In the genomic region with DNA sequence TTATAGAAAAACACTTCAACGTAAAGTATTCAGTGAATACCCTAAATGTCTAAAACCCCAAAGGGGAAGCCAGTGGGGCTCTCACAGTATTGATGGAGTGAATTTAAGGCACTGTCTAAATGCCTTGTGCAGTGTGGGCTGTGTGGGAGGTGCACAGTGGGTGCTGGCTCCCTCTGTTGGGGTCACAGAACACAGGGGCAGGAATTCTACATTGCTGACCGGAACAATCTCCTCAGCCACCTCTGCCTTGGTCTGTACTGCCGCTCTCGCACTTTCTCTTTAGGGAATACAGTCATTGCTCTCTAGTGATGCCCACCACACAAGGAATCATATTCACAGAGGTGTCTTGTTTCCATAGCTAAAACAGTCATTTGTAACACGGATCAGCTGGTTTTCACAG, we compare ENCODE assay signal across 24 cellular contexts. TPM values are rescaled to one million over a fixed set of nuclear protein-coding genes. Genes with fewer than 3 reads are reported as not detected.
DNase-seq lines count a peak whose midpoint lies in the region; ATAC-seq and TF ChIP-seq lines count a peak whose summit lies in the region.
"Had no signal": no experiment of that assay in that cellular context is flagged by ENCODE, and none has a peak within 500 bp of the region (broad histone marks: within the 10 kb centered on the region; RNA-seq: fewer than 3 reads in every experiment).

No MANE protein-coding gene starts in this region.

- no peak overlapping the region for H2BK12ac ChIP-seq in mesenchymal stem cell (ENCODE audit: low read length in 2 of 2)

- no peak overlapping the region for H4K91ac ChIP-seq in mesenchymal stem cell (ENCODE audit: low read length)

- no peaks in the 10 kb centered on the region for H3K36me3 ChIP-seq in GM06990 (ENCODE audit: control insufficient read depth, insufficient read depth, low read length)
- H3K36me3 ChIP-seq in Loucy (ENCODE audit: insufficient read depth, low read length) = no peaks in the 10 kb centered on the region
- no peaks in the 10 kb centered on the region for H3K36me3 ChIP-seq in brain microvascular endothelial cell (replicated peaks)
- no peaks in the 10 kb centered on the region for H3K36me3 ChIP-seq in mesenchymal stem cell (ENCODE audit: control insufficient read depth in 1 of 2, insufficient read depth in 2 of 2, low read depth in 1 of 2, low read length in 2 of 2)
- H3K36me3 ChIP-seq: heart right ventricle, left lung had no signal

- no peak overlapping the region for H2BK5ac ChIP-seq in mesenchymal stem cell (ENCODE audit: low read depth, low read length, poor library complexity, severe bottlenecking)

- no peak overlapping the region for H3K4me2 ChIP-seq in Loucy (ENCODE audit: low read depth, low read length, poor library complexity, severe bottlenecking)
- no peak overlapping the region for H3K4me2 ChIP-seq in mesenchymal stem cell (ENCODE audit: low read length, poor library complexity, severe bottlenecking)

- no peaks in the 10 kb centered on the region for H3F3A ChIP-seq in Loucy (ENCODE audit: low read depth)

- no peak overlapping the region for H3K14ac ChIP-seq in mesenchymal stem cell (ENCODE audit: low read length in 2 of 2)

- no peak overlapping the region for H2AFZ ChIP-seq in Loucy (ENCODE audit: low read length)
- H2AFZ ChIP-seq in mesenchymal stem cell (ENCODE audit: low read depth, low read length) = no peak overlapping the region

- H2BK120ac ChIP-seq in mesenchymal stem cell (ENCODE audit: low read depth, low read length) = no peak overlapping the region

- H3K9me2 ChIP-seq in Loucy (replicated peaks; ENCODE audit: low read depth, low read length) = no peaks in the 10 kb centered on the region

- H2AK5ac ChIP-seq in mesenchymal stem cell (ENCODE audit: low read length, severe bottlenecking) = no peak overlapping the region

- H3K79me2 ChIP-seq in Loucy (ENCODE audit: insufficient read depth, low read length) = peaks cover 40% of the 10 kb centered on the region

- H3K4me1 ChIP-seq in Loucy (ENCODE audit: insufficient read depth, low read length, poor library complexity, severe bottlenecking) (peaks cover 12% of the 10 kb centered on the region), mesenchymal stem cell (ENCODE audit: control insufficient read depth, insufficient read depth, low read depth, low read length) (peaks cover 30% of the 10 kb centered on the region)

- no peak for DNase-seq in GM06990 (ENCODE audit: extremely low read depth, insufficient read length)
- no peak for DNase-seq in brain microvascular endothelial cell
- peak; percentile 26 for DNase-seq in mesenchymal stem cell
- no peak for DNase-seq in NCI-H226
- DNase-seq in NCI-H524 (lab: John Stamatoyannopoulos, UW) = no peak
- DNase-seq: activated CD4-positive, CD25-positive, alpha-beta regulatory T cell treated with anti-CD3 and anti-CD28 coated beads, Interleukin-2, amount 50 U/mL, for 72 hours; activated CD8-positive, alpha-beta memory T cell treated with anti-CD3 and anti-CD28 coated beads for 24 hours; activated naive CD4-positive, alpha-beta T cell treated with Interleukin-2 at 50 U/mL for 16 hours; activated T-cell treated with anti-CD3 and anti-CD28 coated beads, Interleukin-2, amount 50 U/mL, for 4 hours; heart right ventricle; left lung; NCI-H1092 treated with DMSO at 0.1 percent for 48 hours; NCI-H1930; NCI-H446; NK-92 treated with Interleukin-12 subunit alpha and Interleukin-12 subunit beta, amount 100 ng/mL, for 24 hours; psoas muscle; stimulated activated CD4-positive, alpha-beta T cell treated with anti-CD3 and anti-CD28 coated beads, Interleukin-2, amount 100 ng/mL, for 24 hours; T1000; testis had no signal

- ATAC-seq in GM18519 (IDR thresholded peaks at IDR 0.05; ENCODE audit: low FRiP score, unreplicated experiment) (no peak), GM18858 (IDR thresholded peaks at IDR 0.05; ENCODE audit: unreplicated experiment) (no peak)
- ATAC-seq: activated T-cell treated with anti-CD3 and anti-CD28 coated beads, Interleukin-2, amount 50 U/mL, for 4 hours; heart right ventricle; left lung; psoas muscle; stimulated activated memory B cell treated with anti-CD40 and anti-IgM and Interleukin-4, amounts not matched to agents 10 μg/mL and 1 μg/mL and 100 μg/mL, for 72 hours had no signal

- no peaks in the 10 kb centered on the region for H4K20me1 ChIP-seq in Loucy (ENCODE audit: insufficient read depth, low read length, poor library complexity, severe bottlenecking)

- H3K23ac ChIP-seq in mesenchymal stem cell (ENCODE audit: low read length in 2 of 2) = no peak overlapping the region

- WGBS in mesenchymal stem cell = 92% methylated on average over 4 of the region's 5 CpGs

- TF ChIP-seq CTCF in GM06990 (IDR thresholded peaks at IDR 0.05; ENCODE audit: insufficient read depth, low read length, poor library complexity, severe bottlenecking) (peak; percentile 19), Loucy (conservative IDR thresholded peaks at IDR 0.05; ENCODE audit: low read length) (peak; percentile 33; the same call in 1 of the 2 replicates), brain microvascular endothelial cell (IDR thresholded peaks at IDR 0.05; ENCODE audit: low read depth, low read length, missing control alignments) (peak; percentile 38)

- H3K18ac ChIP-seq in mesenchymal stem cell (ENCODE audit: low read depth in 1 of 2, low read length in 2 of 2) = peak overlapping the region in 1 of 2 experiments; percentile 47

- H3K27me3 ChIP-seq in GM06990 (replicated peaks; ENCODE audit: control insufficient read depth, insufficient read depth, low read length) (no peaks in the 10 kb centered on the region), Loucy (ENCODE audit: insufficient read depth, low read length, poor library complexity, severe bottlenecking) (no peaks in the 10 kb centered on the region), brain microvascular endothelial cell (replicated peaks) (no peaks in the 10 kb centered on the region), mesenchymal stem cell (ENCODE audit: control insufficient read depth in 1 of 2, insufficient read depth in 1 of 2, low read length in 2 of 2) (no peaks in the 10 kb centered on the region)
- H3K27me3 ChIP-seq: heart right ventricle, left lung, testis had no signal

- no peak overlapping the region for H4K8ac ChIP-seq in mesenchymal stem cell (ENCODE audit: low read length)

- no peak overlapping the region for H2BK15ac ChIP-seq in mesenchymal stem cell (ENCODE audit: low read depth, poor library complexity, severe bottlenecking)

- in situ Hi-C loops in brain microvascular endothelial cell (cut with HindIII; ENCODE audit: low pct_ligation_motif_present, low sequenced_read_pairs) = no loop called here

- H3K79me1 ChIP-seq in mesenchymal stem cell (replicated peaks; ENCODE audit: low read length, poor library complexity, severe bottlenecking) = peaks cover 21% of the 10 kb centered on the region

- no peak overlapping the region for H3K4me3 ChIP-seq in GM06990 (replicated peaks; ENCODE audit: low read depth, low read length)
- no peak overlapping the region for H3K4me3 ChIP-seq in Loucy (ENCODE audit: low read length, poor library complexity, severe bottlenecking)
- H3K4me3 ChIP-seq in brain microvascular endothelial cell (ENCODE audit: low read depth, low read length) = no peak overlapping the region
- H3K4me3 ChIP-seq in mesenchymal stem cell (ENCODE audit: insufficient read depth in 1 of 2, low read depth in 1 of 2, low read length in 2 of 2) = no peak overlapping the region
- H3K4me3 ChIP-seq: heart right ventricle, left lung, psoas muscle, skin epidermis, testis had no signal

- no peak overlapping the region for H3K4ac ChIP-seq in mesenchymal stem cell (ENCODE audit: low read depth in 1 of 2, low read length in 2 of 2)

- H3K9me3 ChIP-seq in Loucy (ENCODE audit: insufficient read depth, low read depth, low read length) (no peaks in the 10 kb centered on the region), mesenchymal stem cell (ENCODE audit: control insufficient read depth, low read length) (no peaks in the 10 kb centered on the region)
- H3K9me3 ChIP-seq: heart right ventricle, left lung, psoas muscle, testis had no signal

- no peak overlapping the region for H3K9ac ChIP-seq in Loucy (ENCODE audit: low read depth, low read length, poor library complexity, severe bottlenecking)
- no peak overlapping the region for H3K9ac ChIP-seq in mesenchymal stem cell (ENCODE audit: low read length)

- H3K27ac ChIP-seq in brain microvascular endothelial cell (no peak overlapping the region), mesenchymal stem cell (ENCODE audit: low read length, poor library complexity, severe bottlenecking) (no peak overlapping the region)
- H3K27ac ChIP-seq: heart right ventricle, left lung, psoas muscle, testis had no signal

RNA-seq across cellular contexts. Expression of a gene that starts 45.4 kb away (rescaled TPM):
- 47.3 TPM for polyA plus RNA-seq in mesenchymal stem cell (2013, experiment 1 of 2)
- polyA plus RNA-seq in mesenchymal stem cell (2013, experiment 2 of 2) = 45.9 TPM
